In the genomic region with DNA sequence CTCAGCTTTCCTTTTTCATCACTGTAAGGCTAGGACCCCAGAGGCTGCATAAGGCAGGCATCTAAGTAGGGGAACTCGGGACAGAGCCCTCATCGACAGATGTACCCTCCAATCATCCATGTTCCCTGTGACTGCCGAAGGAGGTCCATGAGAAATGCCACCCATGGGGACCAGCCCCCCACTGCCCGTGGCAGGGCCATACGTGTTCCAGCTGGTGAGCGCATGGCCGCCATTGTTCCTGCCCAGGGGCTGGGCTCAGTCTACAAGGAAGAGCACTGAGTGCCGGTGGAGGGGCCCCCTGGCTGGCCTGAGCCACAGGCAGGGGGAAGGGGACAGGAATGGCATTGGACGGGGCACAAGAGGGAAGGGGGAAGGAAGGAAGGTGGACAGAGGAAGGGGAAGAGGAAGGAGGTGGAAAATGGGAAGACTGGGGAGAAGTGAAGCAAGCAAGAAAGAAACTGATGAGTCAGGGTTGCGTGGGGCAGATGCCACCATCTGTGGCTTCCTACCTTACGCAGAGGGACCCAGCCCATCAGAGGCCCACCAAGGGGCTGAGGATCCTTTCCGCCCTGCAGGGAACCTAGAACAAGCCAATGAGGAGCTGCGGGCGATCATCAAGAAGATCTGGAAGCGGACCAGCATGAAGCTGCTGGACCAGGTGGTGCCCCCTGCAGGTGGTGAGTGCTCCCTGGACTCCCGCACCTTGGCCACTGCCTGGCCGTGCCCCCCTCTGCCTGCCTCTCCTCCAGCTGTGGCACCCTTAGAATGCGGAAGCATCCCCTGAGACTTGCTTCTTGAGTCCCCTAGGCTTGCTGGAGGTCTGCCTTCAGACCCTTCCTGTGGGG, we compare ENCODE assay signal across 17 cellular contexts.
A peak's percentile ranks its signal among the peaks of the same experiment; 100 is the strongest.
DNase-seq lines count a peak whose midpoint lies in the region; ATAC-seq and TF ChIP-seq lines count a peak whose summit lies in the region.
"Had no signal": no experiment of that assay in that cellular context is flagged by ENCODE, and none has a peak within 500 bp of the region (broad histone marks: within the 10 kb centered on the region; RNA-seq: fewer than 3 reads in every experiment).

No MANE protein-coding gene starts in this region.

- no peaks in the 10 kb centered on the region for H4K20me1 ChIP-seq in GM23248 (ENCODE audit: insufficient read depth)

- POLR2A ChIA-PET in AG04449 (lab: Yijun Ruan, JAX) = no interaction called here
- POLR2A ChIA-PET in WTC11 (lab: Charles Lee) = no interaction called here

- no peaks in the 10 kb centered on the region; the same call in 1 of the 2 replicates for H3K4me1 Mint-ChIP-seq in WTC11
- H3K4me1 Mint-ChIP-seq: activated CD4-positive, alpha-beta T cell treated with anti-CD3 and anti-CD28 coated beads, Interleukin-2, amount 10 ng/mL, durations not matched to agents 24 days and 14 days; B cell had no signal

- peaks cover 13% of the 10 kb centered on the region; the same call in 1 of the 2 replicates for H3K36me3 ChIP-seq in GM23248 (ENCODE audit: low read depth)
- H3K36me3 ChIP-seq: pancreas, upper lobe of right lung had no signal

- TF ChIP-seq CTCF in AG04449 (IDR thresholded peaks at IDR 0.05; ENCODE audit: insufficient read depth, low read length, missing control alignments) (peak; percentile 5), WTC11 (IDR thresholded peaks at IDR 0.05) (peak; percentile 38; the same call in 1 of the 2 replicates)

- H3K27me3 ChIP-seq in GM23248 (replicated peaks; ENCODE audit: insufficient read depth) = no peaks in the 10 kb centered on the region
- H3K27me3 ChIP-seq: pancreas, upper lobe of right lung had no signal

- DNase-seq in AG04449 (ENCODE audit: low read depth, low spot score) (no peak), GM23248 (peak; percentile 14), WTC11 (ENCODE audit: low spot score) (peak; percentile 61), iPS-NIHi7 (ENCODE audit: extremely low spot score) (peak; percentile 59), activated gamma-delta T cell treated with Interleukin-2 at 50 U/mL for 16 hours (no peak), NCI-H524 (lab: John Stamatoyannopoulos, UW) (no peak), putamen (ENCODE audit: low spot score) (no peak)
- DNase-seq: activated CD4-positive, alpha-beta T cell treated with anti-CD3 and anti-CD28 coated beads, Interleukin-2, amount 10 ng/mL, durations not matched to agents 24 days and 14 days; EL; midbrain; NCI-H2171; pancreas; upper lobe of right lung had no signal

- no peak overlapping the region for H3K9ac ChIP-seq in GM23248

- no peak overlapping the region for H3K4me3 Mint-ChIP-seq in WTC11
- H3K4me3 Mint-ChIP-seq: activated CD4-positive, alpha-beta T cell treated with anti-CD3 and anti-CD28 coated beads, Interleukin-2, amount 10 ng/mL, durations not matched to agents 24 days and 14 days; activated T-helper 1 cell treated with anti-CD3 and anti-CD28 coated beads, Interleukin-12 subunit alpha, Interleukin-12 subunit beta, Interleukin-2, Interleukin-4 antibody, amounts not matched to agents 30 ng/mL and 10 ng/mL and 1 ng/mL, durations not matched to agents 14 hours and 24 hours and 36 hours; B cell had no signal

- H3K4me3 ChIP-seq in AG04449 (ENCODE audit: low read depth, low read length) (no peak overlapping the region), GM23248 (no peak overlapping the region)
- H3K4me3 ChIP-seq: pancreas, upper lobe of right lung had no signal

- in situ Hi-C loops in GM23248 (cut with MboI) = no loop called here

- H3K27ac ChIP-seq in GM23248 = no peak overlapping the region
- H3K27ac ChIP-seq: pancreas, upper lobe of right lung had no signal

- no peaks in the 10 kb centered on the region for H3K9me3 ChIP-seq in GM23248 (ENCODE audit: low read depth)
- H3K9me3 ChIP-seq: pancreas, upper lobe of right lung had no signal

- no peaks in the 10 kb centered on the region for H3K9me3 Mint-ChIP-seq in WTC11
- H3K9me3 Mint-ChIP-seq: activated CD4-positive, alpha-beta T cell treated with anti-CD3 and anti-CD28 coated beads, Interleukin-2, amount 10 ng/mL, durations not matched to agents 24 days and 14 days; activated T-helper 1 cell treated with anti-CD3 and anti-CD28 coated beads, Interleukin-12 subunit alpha, Interleukin-12 subunit beta, Interleukin-2, Interleukin-4 antibody, amounts not matched to agents 30 ng/mL and 10 ng/mL and 1 ng/mL, durations not matched to agents 14 hours and 24 hours and 36 hours had no signal

- H3K9me2 ChIP-seq in GM23248 (ENCODE audit: insufficient read depth) = no peaks in the 10 kb centered on the region

- H3K4me1 ChIP-seq in GM23248 (ENCODE audit: insufficient read depth) = no peaks in the 10 kb centered on the region
- H3K4me1 ChIP-seq: pancreas, upper lobe of right lung had no signal

- H3F3A ChIP-seq in GM23248 (ENCODE audit: insufficient read depth) = peaks cover 3% of the 10 kb centered on the region; the same call in 1 of the 2 replicates

- H2AFZ ChIP-seq in GM23248 = no peak overlapping the region

- H3K27me3 Mint-ChIP-seq in WTC11 (ENCODE audit: low read depth) = no peaks in the 10 kb centered on the region
- H3K27me3 Mint-ChIP-seq: activated CD4-positive, alpha-beta T cell treated with anti-CD3 and anti-CD28 coated beads, Interleukin-2, amount 10 ng/mL, durations not matched to agents 24 days and 14 days; B cell had no signal

- H3K27ac Mint-ChIP-seq in WTC11 = no peak overlapping the region
- H3K27ac Mint-ChIP-seq: activated CD4-positive, alpha-beta T cell treated with anti-CD3 and anti-CD28 coated beads, Interleukin-2, amount 10 ng/mL, durations not matched to agents 24 days and 14 days; activated T-helper 1 cell treated with anti-CD3 and anti-CD28 coated beads, Interleukin-12 subunit alpha, Interleukin-12 subunit beta, Interleukin-2, Interleukin-4 antibody, amounts not matched to agents 30 ng/mL and 10 ng/mL and 1 ng/mL, durations not matched to agents 14 hours and 24 hours and 36 hours; B cell had no signal

- no peaks in the 10 kb centered on the region for H3K79me2 ChIP-seq in GM23248 (ENCODE audit: insufficient read depth)

- H3K36me3 Mint-ChIP-seq in WTC11 = no peaks in the 10 kb centered on the region

- WGBS in GM23248 (ENCODE audit: low coverage in 1 of 2, low lambda C conversion rate in 2 of 2, missing lambda C conversion rate in 2 of 2), 2 experiments = 94 to 95% methylated on average over 15 to 18 of the region's 18 CpGs

- ATAC-seq in WTC11 = peak; percentile 75
- no peak for ATAC-seq in HG03439 (IDR thresholded peaks at IDR 0.05; ENCODE audit: unreplicated experiment)
- ATAC-seq: Panc1, pancreas, upper lobe of right lung had no signal

- CTCF ChIA-PET in AG04449 (lab: Yijun Ruan, JAX) = interaction anchor here (0.9 to 1.3 kb wide), 2 partner anchors 9 kb away, joined by 3 to 6 read pairs; no protein-coding TSS in a partner anchor
- CTCF ChIA-PET in WTC11 (lab: Charles Lee) = interaction anchor here (0.5 to 3.3 kb wide), 13 partner anchors 9 to 266 kb away, joined by 3 to 14 read pairs (median 3); no protein-coding TSS in a partner anchor

- no peak overlapping the region for H3K4me2 ChIP-seq in GM23248 (ENCODE audit: unreplicated experiment)

TF ChIP-seq in WTC11, 78 proteins besides CTCF, POLR2A, EP300 and RAD21:
- no peak for TF ChIP-seq KAT7 (CRISPR knock-in tag; IDR thresholded peaks at IDR 0.05; ENCODE audit: borderline replicate concordance)
- TF ChIP-seq, protein P1, sequence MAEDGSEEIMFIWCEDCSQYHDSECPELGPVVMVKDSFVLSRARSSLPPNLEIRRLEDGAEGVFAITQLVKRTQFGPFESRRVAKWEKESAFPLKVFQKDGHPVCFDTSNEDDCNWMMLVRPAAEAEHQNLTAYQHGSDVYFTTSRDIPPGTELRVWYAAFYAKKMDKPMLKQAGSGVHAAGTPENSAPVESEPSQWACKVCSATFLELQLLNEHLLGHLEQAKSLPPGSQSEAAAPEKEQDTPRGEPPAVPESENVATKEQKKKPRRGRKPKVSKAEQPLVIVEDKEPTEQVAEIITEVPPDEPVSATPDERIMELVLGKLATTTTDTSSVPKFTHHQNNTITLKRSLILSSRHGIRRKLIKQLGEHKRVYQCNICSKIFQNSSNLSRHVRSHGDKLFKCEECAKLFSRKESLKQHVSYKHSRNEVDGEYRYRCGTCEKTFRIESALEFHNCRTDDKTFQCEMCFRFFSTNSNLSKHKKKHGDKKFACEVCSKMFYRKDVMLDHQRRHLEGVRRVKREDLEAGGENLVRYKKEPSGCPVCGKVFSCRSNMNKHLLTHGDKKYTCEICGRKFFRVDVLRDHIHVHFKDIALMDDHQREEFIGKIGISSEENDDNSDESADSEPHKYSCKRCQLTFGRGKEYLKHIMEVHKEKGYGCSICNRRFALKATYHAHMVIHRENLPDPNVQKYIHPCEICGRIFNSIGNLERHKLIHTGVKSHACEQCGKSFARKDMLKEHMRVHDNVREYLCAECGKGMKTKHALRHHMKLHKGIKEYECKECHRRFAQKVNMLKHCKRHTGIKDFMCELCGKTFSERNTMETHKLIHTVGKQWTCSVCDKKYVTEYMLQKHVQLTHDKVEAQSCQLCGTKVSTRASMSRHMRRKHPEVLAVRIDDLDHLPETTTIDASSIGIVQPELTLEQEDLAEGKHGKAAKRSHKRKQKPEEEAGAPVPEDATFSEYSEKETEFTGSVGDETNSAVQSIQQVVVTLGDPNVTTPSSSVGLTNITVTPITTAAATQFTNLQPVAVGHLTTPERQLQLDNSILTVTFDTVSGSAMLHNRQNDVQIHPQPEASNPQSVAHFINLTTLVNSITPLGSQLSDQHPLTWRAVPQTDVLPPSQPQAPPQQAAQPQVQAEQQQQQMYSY (CRISPR knock-in tag; IDR thresholded peaks at IDR 0.05) = peak; percentile 97
- peak; percentile 75; the same call in 1 of the 2 replicates for TF ChIP-seq ZNF263 (CRISPR knock-in tag; IDR thresholded peaks at IDR 0.05; ENCODE audit: low read depth)

Comparison
In these comparisons a context has a peak if more than half of its experiments do, and no peak if none do; other contexts are left out.
1. DNase-seq: peak in GM23248 (single experiment), WTC11 (single experiment) and iPS-NIHi7 (single experiment); none in AG04449 (single experiment), activated gamma-delta T cell treated with Interleukin-2 at 50 U/mL for 16 hours (single experiment), NCI-H524 (0 of 2) and putamen (single experiment).